ENCODE assay signal across 11 cellular contexts in genomic region chr4:168879178-168879577, GRCh38.
DNase-seq lines count a peak whose midpoint lies in the region; ATAC-seq and TF ChIP-seq lines count a peak whose summit lies in the region.
"Had no signal": no experiment of that assay in that cellular context is flagged by ENCODE, and none has a peak within 500 bp of the region (broad histone marks: within the 10 kb centered on the region; RNA-seq: fewer than 3 reads in every experiment).

No MANE protein-coding gene starts in this region.

- TF ChIP-seq CTCF in stomach (IDR thresholded peaks at IDR 0.05) (no peak), testis (IDR thresholded peaks at IDR 0.05) (no peak)

- TF ChIP-seq POLR2A in stomach (IDR thresholded peaks at IDR 0.05), result no peak
- TF ChIP-seq POLR2A in testis (IDR thresholded peaks at IDR 0.05), result no peak

- intact Hi-C loops in stomach (cut with DNase I; ENCODE audit: low total_unique reads) (no loop called here), testis (cut with DNase I; ENCODE audit: low total_unique reads) (no loop called here)

- peaks cover 15 to 81% (median 47%) of the 10 kb centered on the region in 4 donors for H3K4me1 ChIP-seq in stomach
- H3K4me1 ChIP-seq in testis, result peaks cover 12% of the 10 kb centered on the region

- H3K4me1 Mint-ChIP-seq in effector memory CD8-positive, alpha-beta T cell (ENCODE audit: low read depth in 2 of 2), result peaks cover 3 to 5% of the 10 kb centered on the region in 2 donors

- peak overlapping the region; percentile 81 to 96 for H3K4me3 Mint-ChIP-seq in effector memory CD8-positive, alpha-beta T cell

- peak overlapping the region in 4 of 5 donors; percentile 72 to 87 (median 81) for H3K27ac ChIP-seq in stomach
- H3K27ac ChIP-seq in testis, result no peak overlapping the region

- peak overlapping the region in 1 of 2 donors; percentile 39 for H3K27ac Mint-ChIP-seq in effector memory CD8-positive, alpha-beta T cell

- H3K36me3 ChIP-seq in stomach (peaks cover 0 to 24% (median 17%) of the 10 kb centered on the region in 4 donors), testis (ENCODE audit: low read depth, missing control alignments) (no peaks in the 10 kb centered on the region)

- DNase-seq in effector memory CD8-positive, alpha-beta T cell, result no peak
- DNase-seq in stomach (no peak), T-helper 9 cell (no peak), testis (no peak)
- DNase-seq: activated effector memory CD4-positive, alpha-beta T cell treated with Interleukin-2 at 50 U/mL for 16 hours; NCI-H1092 had no signal

- H3K9me3 ChIP-seq in stomach, result no peaks in the 10 kb centered on the region
- no peaks in the 10 kb centered on the region for H3K9me3 ChIP-seq in testis

- no peaks in the 10 kb centered on the region for H3K9me3 Mint-ChIP-seq in effector memory CD8-positive, alpha-beta T cell

- no peak for TF ChIP-seq EP300 in stomach (IDR thresholded peaks at IDR 0.05)

- no peaks in the 10 kb centered on the region for H3K36me3 Mint-ChIP-seq in effector memory CD8-positive, alpha-beta T cell (ENCODE audit: insufficient read depth)

- H3K27me3 ChIP-seq in stomach, result peaks cover 0 to 9% (median 0%) of the 10 kb centered on the region in 3 donors
- no peaks in the 10 kb centered on the region for H3K27me3 ChIP-seq in testis

- ATAC-seq in GM18909 (IDR thresholded peaks at IDR 0.05; ENCODE audit: poor library complexity, unreplicated experiment), result peak; percentile 42
- ATAC-seq in HG03354 (IDR thresholded peaks at IDR 0.05; ENCODE audit: poor library complexity, severe bottlenecking, unreplicated experiment), result peak; percentile 42
- no peak for ATAC-seq in effector memory CD8-positive, alpha-beta T cell (replicated peaks)
- no peak for ATAC-seq in HG03196 (IDR thresholded peaks at IDR 0.05; ENCODE audit: unreplicated experiment)
- ATAC-seq: HCT116 had no signal

- H3K4me3 ChIP-seq in stomach (no peak overlapping the region), testis (no peak overlapping the region)
- H3K4me3 ChIP-seq: lung had no signal

- peaks cover 40 to 61% of the 10 kb centered on the region in 2 donors for H3K27me3 Mint-ChIP-seq in effector memory CD8-positive, alpha-beta T cell

Comparison
In these comparisons a context has a peak if more than half of its experiments do, and no peak if none do; other contexts are left out.
1. ATAC-seq: peak in GM18909 (single experiment) and HG03354 (single experiment); none in effector memory CD8-positive, alpha-beta T cell (single experiment) and HG03196 (single experiment).
2. H3K27ac ChIP-seq: peak in stomach (4 of 5); none in testis (0 of 2).